9 cellular contexts compared by ENCODE assay signal in the genomic region with DNA sequence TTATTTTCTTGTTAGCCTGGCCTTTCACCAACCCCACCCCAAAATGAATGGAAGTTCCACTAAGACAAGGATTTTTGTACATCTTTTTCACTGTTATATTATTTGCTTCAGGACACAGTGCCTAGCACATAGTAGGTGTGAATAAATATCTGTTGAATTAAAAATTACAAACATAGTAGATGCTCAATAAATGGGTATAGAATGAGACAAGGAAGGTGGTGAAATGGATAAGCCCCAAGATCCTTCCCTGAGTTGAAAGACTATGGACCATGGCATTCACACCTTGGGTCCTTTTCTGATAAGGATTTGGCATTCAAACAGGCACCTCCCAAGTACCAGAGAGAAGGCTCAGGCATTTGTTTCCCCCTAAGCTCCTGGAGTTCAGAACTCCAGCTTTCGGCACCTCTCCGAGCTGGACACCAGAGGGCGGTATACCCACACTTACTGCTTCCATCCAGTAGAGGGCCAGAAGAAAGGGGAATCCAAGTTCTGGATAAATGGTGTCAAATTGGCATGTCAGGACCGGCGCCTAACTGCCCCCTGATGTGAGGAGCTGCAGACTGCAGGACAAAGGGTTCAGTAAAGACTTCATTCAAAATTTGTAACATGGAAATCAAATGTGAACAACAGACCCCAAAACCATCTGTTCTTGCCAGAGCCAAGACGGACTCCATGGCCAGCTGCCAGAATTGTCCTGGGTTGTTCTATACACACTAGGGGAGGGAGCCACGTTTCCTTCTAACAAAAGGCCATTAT.
DNase-seq lines count a peak whose midpoint lies in the region; ATAC-seq and TF ChIP-seq lines count a peak whose summit lies in the region.
"Had no signal": no experiment of that assay in that cellular context is flagged by ENCODE, and none has a peak within 500 bp of the region (broad histone marks: within the 10 kb centered on the region; RNA-seq: fewer than 3 reads in every experiment).

No MANE protein-coding gene starts in this region.

- CTCF ChIA-PET in CD4-positive, alpha-beta T cell (lab: Charles Lee), result interaction anchor here (0.6 to 1.6 kb wide), 16 partner anchors 9 to 1321 kb away, joined by 3 to 9 read pairs (median 3); no protein-coding TSS in a partner anchor

- POLR2A ChIA-PET in CD4-positive, alpha-beta T cell (lab: Charles Lee), result interaction anchor here (0.6 to 1.0 kb wide), 3 partner anchors 229 to 604 kb away, joined by 3 to 4 read pairs (median 4); no protein-coding TSS in a partner anchor

- H2AFZ ChIP-seq in neural progenitor cell (replicated peaks), result no peak overlapping the region

- no peaks in the 10 kb centered on the region for H3K4me1 Mint-ChIP-seq in CD4-positive, alpha-beta T cell (ENCODE audit: low read depth)
- H3K4me1 Mint-ChIP-seq in activated T-cell treated with anti-CD3 and anti-CD28 coated beads, Interleukin-2, amount 50 U/mL, for 72 hours (ENCODE audit: low read depth), result no peaks in the 10 kb centered on the region
- peaks cover 25% of the 10 kb centered on the region for H3K4me1 Mint-ChIP-seq in neural progenitor cell

- peaks cover 24% of the 10 kb centered on the region for H3F3A ChIP-seq in neural progenitor cell (ENCODE audit: low read depth)

- intact Hi-C loops in CD4-positive, alpha-beta T cell (cut with DNase I, micrococcal nuclease), result loop anchor here (2.0 to 10.0 kb wide), 7 partner anchors 234 to 605 kb away; no protein-coding TSS in a partner anchor

- H3K9me3 ChIP-seq in CD4-positive, alpha-beta T cell (ENCODE audit: control insufficient read depth, low read length), result no peaks in the 10 kb centered on the region
- H3K9me3 ChIP-seq in HUES48 (ENCODE audit: control insufficient read depth, insufficient read depth, low read length) (no peaks in the 10 kb centered on the region), neural progenitor cell (ENCODE audit: low read depth) (no peaks in the 10 kb centered on the region), subcutaneous abdominal adipose tissue (ENCODE audit: control insufficient read depth in 5 of 5, low read length in 5 of 5) (no peaks in the 10 kb centered on the region)

- DNase-seq in CD4-positive, alpha-beta T cell, result peak; percentile 23 to 51 (median 38)
- DNase-seq in OCI-M1 (lab: John Stamatoyannopoulos, UW) (peak; percentile 71), fibroblast of the aortic adventitia (ENCODE audit: low read depth) (peak; percentile 73), neural progenitor cell (ENCODE audit: low spot score) (peak; percentile 85)
- DNase-seq in activated T-cell treated with anti-CD3 and anti-CD28 coated beads, Interleukin-2, amount 50 U/mL, for 72 hours, result peak; percentile 57 to 69

- no peaks in the 10 kb centered on the region for H3K27me3 ChIP-seq in CD4-positive, alpha-beta T cell (ENCODE audit: control insufficient read depth, insufficient read depth, low read length)
- H3K27me3 ChIP-seq in HUES48 (ENCODE audit: control insufficient read depth, insufficient read depth, low read length), result no peaks in the 10 kb centered on the region
- no peaks in the 10 kb centered on the region for H3K27me3 ChIP-seq in neural progenitor cell
- H3K27me3 ChIP-seq in subcutaneous abdominal adipose tissue (ENCODE audit: control insufficient read depth in 5 of 5, insufficient read depth in 4 of 5, low read length in 5 of 5), result peaks cover 0 to 24% (median 7%) of the 10 kb centered on the region in 5 donors

- H3K27ac ChIP-seq in CD4-positive, alpha-beta T cell (ENCODE audit: low read depth, low read length), result no peak overlapping the region
- H3K27ac ChIP-seq in HUES48 (ENCODE audit: low read depth, low read length) (no peak overlapping the region), neural progenitor cell (no peak overlapping the region), subcutaneous abdominal adipose tissue (ENCODE audit: low read depth, low read length) (no peak overlapping the region)

- peaks cover 10% of the 10 kb centered on the region for H3K4me1 ChIP-seq in HUES48 (ENCODE audit: control insufficient read depth, insufficient read depth, low read length)
- peaks cover 33% of the 10 kb centered on the region for H3K4me1 ChIP-seq in neural progenitor cell
- peaks cover 0 to 5% (median 0%) of the 10 kb centered on the region in 5 donors for H3K4me1 ChIP-seq in subcutaneous abdominal adipose tissue (ENCODE audit: control insufficient read depth in 5 of 5, insufficient read depth in 5 of 5, low read length in 5 of 5)

- no peaks in the 10 kb centered on the region for H3K9me3 Mint-ChIP-seq in CD4-positive, alpha-beta T cell
- no peaks in the 10 kb centered on the region for H3K9me3 Mint-ChIP-seq in activated T-cell treated with anti-CD3 and anti-CD28 coated beads, Interleukin-2, amount 50 U/mL, for 72 hours
- H3K9me3 Mint-ChIP-seq in neural progenitor cell, result no peaks in the 10 kb centered on the region

- peak overlapping the region; percentile 23; the same call in 1 of the 2 replicates for H3K4me3 ChIP-seq in HUES48 (ENCODE audit: low read depth, low read length)
- peak overlapping the region; percentile 29 for H3K4me3 ChIP-seq in fibroblast of the aortic adventitia (ENCODE audit: low read depth, low read length)
- no peak overlapping the region for H3K4me3 ChIP-seq in neural progenitor cell
- H3K4me3 ChIP-seq in subcutaneous abdominal adipose tissue (ENCODE audit: low read depth in 1 of 5, low read length in 5 of 5), result peak overlapping the region; percentile 30 to 69 (median 53)

- peaks cover 39% of the 10 kb centered on the region for H4K20me1 ChIP-seq in neural progenitor cell (ENCODE audit: low read depth)

- H3K36me3 Mint-ChIP-seq in CD4-positive, alpha-beta T cell (ENCODE audit: low read depth), result no peaks in the 10 kb centered on the region
- no peaks in the 10 kb centered on the region for H3K36me3 Mint-ChIP-seq in activated T-cell treated with anti-CD3 and anti-CD28 coated beads, Interleukin-2, amount 50 U/mL, for 72 hours (ENCODE audit: insufficient read depth in 2 of 2)
- no peaks in the 10 kb centered on the region for H3K36me3 Mint-ChIP-seq in neural progenitor cell
- H3K36me3 Mint-ChIP-seq: activated naive CD8-positive, alpha-beta T cell had no signal

- H3K27ac Mint-ChIP-seq in CD4-positive, alpha-beta T cell, result no peak overlapping the region
- no peak overlapping the region for H3K27ac Mint-ChIP-seq in activated T-cell treated with anti-CD3 and anti-CD28 coated beads, Interleukin-2, amount 50 U/mL, for 72 hours
- peak overlapping the region; percentile 40 for H3K27ac Mint-ChIP-seq in neural progenitor cell
- H3K27ac Mint-ChIP-seq: activated naive CD8-positive, alpha-beta T cell had no signal

- H3K36me3 ChIP-seq in HUES48 (ENCODE audit: control insufficient read depth, insufficient read depth, low read length), result no peaks in the 10 kb centered on the region
- no peaks in the 10 kb centered on the region for H3K36me3 ChIP-seq in neural progenitor cell
- no peaks in the 10 kb centered on the region for H3K36me3 ChIP-seq in subcutaneous abdominal adipose tissue (ENCODE audit: control insufficient read depth in 5 of 5, insufficient read depth in 5 of 5, low read length in 5 of 5)

- peak; percentile 91 for TF ChIP-seq CTCF in CD4-positive, alpha-beta T cell (IDR thresholded peaks at IDR 0.05)
- TF ChIP-seq CTCF in fibroblast of the aortic adventitia (IDR thresholded peaks at IDR 0.05; ENCODE audit: insufficient read depth, low read length) (peak; percentile 100), neural progenitor cell (IDR thresholded peaks at IDR 0.05) (peak; percentile 96)

- peak overlapping the region; percentile 28 for H3K4me2 ChIP-seq in neural progenitor cell

- H3K27me3 Mint-ChIP-seq in CD4-positive, alpha-beta T cell, result no peaks in the 10 kb centered on the region
- peaks cover 28% of the 10 kb centered on the region for H3K27me3 Mint-ChIP-seq in activated T-cell treated with anti-CD3 and anti-CD28 coated beads, Interleukin-2, amount 50 U/mL, for 72 hours (ENCODE audit: low read depth)
- H3K27me3 Mint-ChIP-seq in neural progenitor cell (ENCODE audit: insufficient read depth, low read depth), result peaks cover 2% of the 10 kb centered on the region
- H3K27me3 Mint-ChIP-seq: activated naive CD8-positive, alpha-beta T cell had no signal

- ATAC-seq in CD4-positive, alpha-beta T cell (ENCODE audit: poor library complexity), result peak; percentile 68
- peak; percentile 93 for ATAC-seq in GM19395 (IDR thresholded peaks at IDR 0.05; ENCODE audit: unreplicated experiment)
- peak in 1 of 2 donors; percentile 71 for ATAC-seq in activated T-cell treated with anti-CD3 and anti-CD28 coated beads, Interleukin-2, amount 50 U/mL, for 72 hours (replicated peaks in 1 of 2)

- no peak overlapping the region for H3K4me3 Mint-ChIP-seq in CD4-positive, alpha-beta T cell
- H3K4me3 Mint-ChIP-seq in activated T-cell treated with anti-CD3 and anti-CD28 coated beads, Interleukin-2, amount 50 U/mL, for 72 hours, result no peak overlapping the region
- H3K4me3 Mint-ChIP-seq in neural progenitor cell, result peak overlapping the region; percentile 77
- H3K4me3 Mint-ChIP-seq: activated naive CD8-positive, alpha-beta T cell had no signal

- H3K9ac ChIP-seq in HUES48 (ENCODE audit: low read depth, low read length), result no peak overlapping the region
- no peak overlapping the region for H3K9ac ChIP-seq in neural progenitor cell
- H3K9ac ChIP-seq in subcutaneous abdominal adipose tissue (ENCODE audit: low read length in 5 of 5), result no peak overlapping the region

- peaks cover 49% of the 10 kb centered on the region for H3K79me2 ChIP-seq in neural progenitor cell (ENCODE audit: low read depth)
